In the genomic region with DNA sequence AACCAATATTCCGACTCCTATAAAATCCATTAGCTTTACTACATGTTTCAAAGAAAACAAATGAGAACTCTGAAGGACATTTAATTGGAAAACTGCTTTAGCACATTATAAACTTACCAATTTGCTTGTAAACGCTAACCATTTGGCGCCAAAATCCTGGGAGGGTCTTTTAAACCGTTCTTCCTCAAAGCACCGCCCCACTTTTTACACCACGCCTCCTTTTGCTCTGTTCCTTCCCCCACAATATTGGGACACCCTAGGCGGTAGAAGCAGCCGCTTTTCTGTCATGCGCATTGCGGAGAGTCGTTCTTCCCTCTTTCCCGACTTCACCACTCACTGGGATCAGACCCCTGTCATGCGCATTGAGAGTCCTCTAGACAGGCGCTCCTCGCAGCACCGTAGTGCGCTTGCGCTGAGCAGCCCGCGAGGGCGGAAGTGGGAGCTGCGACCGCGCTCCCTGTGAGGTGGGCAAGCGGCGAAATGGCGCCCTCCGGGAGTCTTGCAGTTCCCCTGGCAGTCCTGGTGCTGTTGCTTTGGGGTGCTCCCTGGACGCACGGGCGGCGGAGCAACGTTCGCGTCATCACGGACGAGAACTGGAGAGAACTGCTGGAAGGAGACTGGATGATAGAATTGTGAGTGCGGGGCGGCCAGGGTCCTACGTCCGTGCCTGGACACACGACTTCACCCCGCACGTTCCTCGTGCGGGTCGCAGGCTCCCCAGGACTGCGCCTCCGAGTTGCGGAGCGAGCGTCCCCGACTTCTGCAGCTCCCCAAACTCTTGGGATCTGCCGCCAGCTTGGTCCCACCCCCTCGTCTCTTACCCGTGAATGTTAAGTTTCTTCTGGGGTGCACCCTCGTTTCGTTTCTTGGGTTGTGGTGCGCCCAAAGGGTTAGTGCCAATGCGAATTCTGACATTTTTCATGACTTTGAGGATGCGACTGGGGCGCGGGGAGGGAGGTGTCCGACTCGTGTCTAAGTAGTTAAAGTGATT, we compare ENCODE assay signal across 1 cellular context.
TF ChIP-seq lines count a peak whose summit lies in the region.

A gene with protein sequence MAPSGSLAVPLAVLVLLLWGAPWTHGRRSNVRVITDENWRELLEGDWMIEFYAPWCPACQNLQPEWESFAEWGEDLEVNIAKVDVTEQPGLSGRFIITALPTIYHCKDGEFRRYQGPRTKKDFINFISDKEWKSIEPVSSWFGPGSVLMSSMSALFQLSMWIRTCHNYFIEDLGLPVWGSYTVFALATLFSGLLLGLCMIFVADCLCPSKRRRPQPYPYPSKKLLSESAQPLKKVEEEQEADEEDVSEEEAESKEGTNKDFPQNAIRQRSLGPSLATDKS (plus strand): TSS at position 435 of the 991 bp plus-strand sequence. CDS start 46 bp downstream, at position 481.

TF ChIP-seq in HepG2, 621 proteins besides CTCF, POLR2A, EP300 and RAD21 (continued from another document and continues in another):
- TF ChIP-seq, protein P1, sequence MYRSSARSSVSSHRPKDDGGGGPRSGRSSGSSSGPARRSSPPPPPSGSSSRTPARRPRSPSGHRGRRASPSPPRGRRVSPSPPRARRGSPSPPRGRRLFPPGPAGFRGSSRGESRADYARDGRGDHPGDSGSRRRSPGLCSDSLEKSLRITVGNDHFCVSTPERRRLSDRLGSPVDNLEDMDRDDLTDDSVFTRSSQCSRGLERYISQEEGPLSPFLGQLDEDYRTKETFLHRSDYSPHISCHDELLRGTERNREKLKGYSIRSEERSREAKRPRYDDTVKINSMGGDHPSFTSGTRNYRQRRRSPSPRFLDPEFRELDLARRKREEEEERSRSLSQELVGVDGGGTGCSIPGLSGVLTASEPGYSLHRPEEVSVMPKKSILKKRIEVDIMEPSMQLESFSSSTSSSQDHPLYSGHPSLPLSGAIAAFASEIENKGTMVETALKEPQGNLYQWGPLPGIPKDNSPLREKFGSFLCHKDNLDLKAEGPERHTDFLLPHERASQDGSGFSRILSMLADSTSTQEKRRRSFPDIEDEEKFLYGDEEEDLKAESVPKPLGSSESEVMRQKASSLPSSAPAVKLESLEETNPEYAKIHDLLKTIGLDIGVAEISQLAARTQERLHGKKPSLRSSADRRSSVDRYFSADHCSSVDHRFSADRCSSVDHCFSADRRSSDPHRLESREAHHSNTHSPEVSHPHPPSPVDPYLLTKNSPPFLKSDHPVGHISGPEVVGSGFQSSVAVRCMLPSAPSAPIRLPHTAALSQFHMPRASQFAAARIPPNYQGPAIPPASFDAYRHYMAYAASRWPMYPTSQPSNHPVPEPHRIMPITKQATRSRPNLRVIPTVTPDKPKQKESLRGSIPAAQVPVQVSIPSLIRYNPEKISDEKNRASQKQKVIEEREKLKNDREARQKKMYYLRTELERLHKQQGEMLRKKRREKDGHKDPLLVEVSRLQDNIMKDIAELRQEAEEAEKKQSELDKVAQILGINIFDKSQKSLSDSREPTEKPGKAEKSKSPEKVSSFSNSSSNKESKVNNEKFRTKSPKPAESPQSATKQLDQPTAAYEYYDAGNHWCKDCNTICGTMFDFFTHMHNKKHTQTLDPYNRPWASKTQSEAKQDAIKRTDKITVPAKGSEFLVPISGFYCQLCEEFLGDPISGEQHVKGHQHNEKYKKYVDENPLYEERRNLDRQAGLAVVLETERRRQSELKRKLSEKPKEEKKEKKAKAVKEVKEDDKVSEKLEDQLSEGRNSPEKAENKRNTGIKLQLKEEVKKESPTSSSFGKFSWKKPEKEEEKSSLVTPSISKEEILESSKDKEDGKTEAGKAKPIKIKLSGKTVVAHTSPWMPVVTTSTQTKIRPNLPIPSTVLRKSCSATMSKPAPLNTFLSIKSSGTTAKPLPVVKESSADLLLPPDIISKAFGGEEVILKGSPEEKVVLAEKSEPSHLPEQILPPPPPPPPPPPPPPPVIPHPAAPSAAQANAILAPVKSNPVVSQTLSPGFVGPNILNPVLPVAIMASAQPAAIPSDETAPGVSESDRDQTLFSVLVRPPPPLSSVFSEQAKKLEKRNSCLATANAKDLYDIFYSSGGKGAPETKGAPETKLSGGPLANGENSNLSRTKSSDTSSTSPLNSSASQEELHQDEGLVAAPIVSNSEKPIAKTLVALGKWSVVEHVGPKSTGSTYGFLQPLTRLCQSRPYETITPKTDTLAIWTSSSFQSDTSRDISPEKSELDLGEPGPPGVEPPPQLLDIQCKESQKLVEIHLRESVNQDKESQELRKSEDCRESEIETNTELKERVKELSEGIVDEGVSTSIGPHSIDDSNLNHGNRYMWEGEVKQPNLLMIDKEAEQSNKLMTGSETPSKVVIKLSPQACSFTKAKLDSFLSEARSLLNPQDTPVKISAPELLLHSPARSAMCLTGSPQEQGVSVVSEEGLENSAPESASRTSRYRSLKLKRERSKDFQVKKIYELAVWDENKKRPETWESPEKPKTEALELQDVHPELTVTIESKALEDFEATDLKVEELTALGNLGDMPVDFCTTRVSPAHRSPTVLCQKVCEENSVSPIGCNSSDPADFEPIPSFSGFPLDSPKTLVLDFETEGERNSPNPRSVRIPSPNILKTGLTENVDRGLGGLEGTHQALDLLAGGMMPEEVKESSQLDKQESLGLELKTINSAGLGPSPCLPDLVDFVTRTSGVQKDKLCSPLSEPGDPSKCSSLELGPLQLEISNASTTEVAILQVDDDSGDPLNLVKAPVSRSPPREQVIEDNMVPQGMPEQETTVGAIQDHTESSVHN (CRISPR knock-in tag; IDR thresholded peaks at IDR 0.05) = no peak
- TF ChIP-seq ZNF446 (CRISPR knock-in tag; IDR thresholded peaks at IDR 0.05) (no peak), ZFYVE20 (CRISPR knock-in tag; IDR thresholded peaks at IDR 0.05; ENCODE audit: borderline replicate concordance, low read depth) (0 out of 2 replicates have a peak, but pooled peaks have one; percentile 43), ZNF12 (CRISPR knock-in tag; IDR thresholded peaks at IDR 0.05) (no peak), NFRKB (IDR thresholded peaks at IDR 0.05) (no peak), GTF3A (CRISPR knock-in tag; conservative IDR thresholded peaks at IDR 0.05) (no peak), HNF4G (IDR thresholded peaks at IDR 0.05; ENCODE audit: borderline replicate concordance, low read depth, low read length) (no peak), HNF4G (CRISPR knock-in tag; IDR thresholded peaks at IDR 0.05; ENCODE audit: borderline replicate concordance, low read depth) (no peak), GPN1 (CRISPR knock-in tag; IDR thresholded peaks at IDR 0.05; ENCODE audit: borderline replicate concordance) (no peak), ZBTB7A (CRISPR knock-in tag; IDR thresholded peaks at IDR 0.05) (0 out of 2 replicates have a peak, but pooled peaks have one; percentile 25), ZBTB7B (CRISPR knock-in tag; IDR thresholded peaks at IDR 0.05) (peak; percentile 82), TOE1 (CRISPR knock-in tag; IDR thresholded peaks at IDR 0.05) (no peak), ZNF343 (CRISPR knock-in tag; IDR thresholded peaks at IDR 0.05) (0 out of 2 replicates have a peak, but pooled peaks have one; percentile 33)
- TF ChIP-seq, protein P2, sequence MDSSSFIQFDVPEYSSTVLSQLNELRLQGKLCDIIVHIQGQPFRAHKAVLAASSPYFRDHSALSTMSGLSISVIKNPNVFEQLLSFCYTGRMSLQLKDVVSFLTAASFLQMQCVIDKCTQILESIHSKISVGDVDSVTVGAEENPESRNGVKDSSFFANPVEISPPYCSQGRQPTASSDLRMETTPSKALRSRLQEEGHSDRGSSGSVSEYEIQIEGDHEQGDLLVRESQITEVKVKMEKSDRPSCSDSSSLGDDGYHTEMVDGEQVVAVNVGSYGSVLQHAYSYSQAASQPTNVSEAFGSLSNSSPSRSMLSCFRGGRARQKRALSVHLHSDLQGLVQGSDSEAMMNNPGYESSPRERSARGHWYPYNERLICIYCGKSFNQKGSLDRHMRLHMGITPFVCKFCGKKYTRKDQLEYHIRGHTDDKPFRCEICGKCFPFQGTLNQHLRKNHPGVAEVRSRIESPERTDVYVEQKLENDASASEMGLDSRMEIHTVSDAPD (CRISPR knock-in tag; IDR thresholded peaks at IDR 0.05) = no peak
- TF ChIP-seq, protein P3, sequence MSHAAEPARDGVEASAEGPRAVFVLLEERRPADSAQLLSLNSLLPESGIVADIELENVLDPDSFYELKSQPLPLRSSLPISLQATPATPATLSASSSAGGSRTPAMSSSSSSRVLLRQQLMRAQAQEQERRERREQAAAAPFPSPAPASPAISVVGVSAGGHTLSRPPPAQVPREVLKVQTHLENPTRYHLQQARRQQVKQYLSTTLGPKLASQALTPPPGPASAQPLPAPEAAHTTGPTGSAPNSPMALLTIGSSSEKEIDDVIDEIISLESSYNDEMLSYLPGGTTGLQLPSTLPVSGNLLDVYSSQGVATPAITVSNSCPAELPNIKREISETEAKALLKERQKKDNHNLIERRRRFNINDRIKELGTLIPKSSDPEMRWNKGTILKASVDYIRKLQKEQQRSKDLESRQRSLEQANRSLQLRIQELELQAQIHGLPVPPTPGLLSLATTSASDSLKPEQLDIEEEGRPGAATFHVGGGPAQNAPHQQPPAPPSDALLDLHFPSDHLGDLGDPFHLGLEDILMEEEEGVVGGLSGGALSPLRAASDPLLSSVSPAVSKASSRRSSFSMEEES (CRISPR knock-in tag; IDR thresholded peaks at IDR 0.05) = no peak; the same call in 1 of the 2 replicates
- TF ChIP-seq, protein P4, sequence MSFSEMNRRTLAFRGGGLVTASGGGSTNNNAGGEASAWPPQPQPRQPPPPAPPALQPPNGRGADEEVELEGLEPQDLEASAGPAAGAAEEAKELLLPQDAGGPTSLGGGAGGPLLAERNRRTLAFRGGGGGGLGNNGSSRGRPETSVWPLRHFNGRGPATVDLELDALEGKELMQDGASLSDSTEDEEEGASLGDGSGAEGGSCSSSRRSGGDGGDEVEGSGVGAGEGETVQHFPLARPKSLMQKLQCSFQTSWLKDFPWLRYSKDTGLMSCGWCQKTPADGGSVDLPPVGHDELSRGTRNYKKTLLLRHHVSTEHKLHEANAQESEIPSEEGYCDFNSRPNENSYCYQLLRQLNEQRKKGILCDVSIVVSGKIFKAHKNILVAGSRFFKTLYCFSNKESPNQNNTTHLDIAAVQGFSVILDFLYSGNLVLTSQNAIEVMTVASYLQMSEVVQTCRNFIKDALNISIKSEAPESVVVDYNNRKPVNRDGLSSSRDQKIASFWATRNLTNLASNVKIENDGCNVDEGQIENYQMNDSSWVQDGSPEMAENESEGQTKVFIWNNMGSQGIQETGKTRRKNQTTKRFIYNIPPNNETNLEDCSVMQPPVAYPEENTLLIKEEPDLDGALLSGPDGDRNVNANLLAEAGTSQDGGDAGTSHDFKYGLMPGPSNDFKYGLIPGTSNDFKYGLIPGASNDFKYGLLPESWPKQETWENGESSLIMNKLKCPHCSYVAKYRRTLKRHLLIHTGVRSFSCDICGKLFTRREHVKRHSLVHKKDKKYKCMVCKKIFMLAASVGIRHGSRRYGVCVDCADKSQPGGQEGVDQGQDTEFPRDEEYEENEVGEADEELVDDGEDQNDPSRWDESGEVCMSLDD (CRISPR knock-in tag; IDR thresholded peaks at IDR 0.05; ENCODE audit: borderline replicate concordance) = peak; percentile 90
- TF ChIP-seq, protein P5, sequence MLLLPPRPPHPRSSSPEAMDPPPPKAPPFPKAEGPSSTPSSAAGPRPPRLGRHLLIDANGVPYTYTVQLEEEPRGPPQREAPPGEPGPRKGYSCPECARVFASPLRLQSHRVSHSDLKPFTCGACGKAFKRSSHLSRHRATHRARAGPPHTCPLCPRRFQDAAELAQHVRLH (CRISPR knock-in tag; IDR thresholded peaks at IDR 0.05; ENCODE audit: borderline replicate concordance, low read depth) = no peak
- TF ChIP-seq, protein P6, sequence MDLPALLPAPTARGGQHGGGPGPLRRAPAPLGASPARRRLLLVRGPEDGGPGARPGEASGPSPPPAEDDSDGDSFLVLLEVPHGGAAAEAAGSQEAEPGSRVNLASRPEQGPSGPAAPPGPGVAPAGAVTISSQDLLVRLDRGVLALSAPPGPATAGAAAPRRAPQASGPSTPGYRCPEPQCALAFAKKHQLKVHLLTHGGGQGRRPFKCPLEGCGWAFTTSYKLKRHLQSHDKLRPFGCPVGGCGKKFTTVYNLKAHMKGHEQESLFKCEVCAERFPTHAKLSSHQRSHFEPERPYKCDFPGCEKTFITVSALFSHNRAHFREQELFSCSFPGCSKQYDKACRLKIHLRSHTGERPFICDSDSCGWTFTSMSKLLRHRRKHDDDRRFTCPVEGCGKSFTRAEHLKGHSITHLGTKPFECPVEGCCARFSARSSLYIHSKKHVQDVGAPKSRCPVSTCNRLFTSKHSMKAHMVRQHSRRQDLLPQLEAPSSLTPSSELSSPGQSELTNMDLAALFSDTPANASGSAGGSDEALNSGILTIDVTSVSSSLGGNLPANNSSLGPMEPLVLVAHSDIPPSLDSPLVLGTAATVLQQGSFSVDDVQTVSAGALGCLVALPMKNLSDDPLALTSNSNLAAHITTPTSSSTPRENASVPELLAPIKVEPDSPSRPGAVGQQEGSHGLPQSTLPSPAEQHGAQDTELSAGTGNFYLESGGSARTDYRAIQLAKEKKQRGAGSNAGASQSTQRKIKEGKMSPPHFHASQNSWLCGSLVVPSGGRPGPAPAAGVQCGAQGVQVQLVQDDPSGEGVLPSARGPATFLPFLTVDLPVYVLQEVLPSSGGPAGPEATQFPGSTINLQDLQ (CRISPR knock-in tag; IDR thresholded peaks at IDR 0.05) = no peak
